1 cellular context compared by ENCODE assay signal in the genomic region with DNA sequence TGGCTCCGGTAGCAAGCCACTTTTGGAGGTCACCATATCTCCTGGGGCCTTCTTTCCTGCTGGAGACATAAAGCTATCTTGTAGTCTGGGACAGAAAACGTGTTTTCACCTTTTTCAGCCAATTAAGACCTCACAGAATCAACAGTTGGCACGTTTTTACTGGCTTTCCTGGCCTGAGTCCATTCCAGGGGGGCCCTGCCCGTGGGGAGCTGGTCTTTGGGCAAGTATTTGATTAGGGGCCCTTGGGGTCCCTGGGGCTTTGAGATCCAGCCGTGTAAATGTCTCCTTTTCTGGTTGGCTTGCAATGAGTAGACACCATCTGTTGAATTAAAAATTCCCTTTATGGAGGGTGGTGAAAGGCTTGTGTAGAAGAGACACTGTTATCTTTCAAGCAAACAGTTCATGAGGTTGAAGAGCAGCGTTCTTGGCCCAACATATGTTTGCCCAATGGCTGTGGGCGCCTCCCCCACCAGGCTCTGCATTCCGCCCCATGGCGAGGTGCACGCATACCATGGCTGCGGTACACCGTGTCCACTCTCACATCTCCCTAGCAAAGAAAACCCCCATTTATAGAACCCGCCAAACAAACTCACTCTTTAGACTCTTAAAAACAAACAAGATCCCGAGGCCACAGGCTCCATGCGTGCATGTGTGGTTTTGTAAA.
TF ChIP-seq lines count a peak whose summit lies in the region.

No MANE protein-coding gene starts in this region.

TF ChIP-seq in HepG2, 621 proteins besides CTCF, POLR2A, EP300 and RAD21 (continued from another document and continues in another):
- TF ChIP-seq ZNF24 (IDR thresholded peaks at IDR 0.05): no peak
- TF ChIP-seq ZSCAN20 (CRISPR knock-in tag; IDR thresholded peaks at IDR 0.05; ENCODE audit: borderline replicate concordance): no peak
- peak; percentile 70; the same call in 1 of the 2 replicates for TF ChIP-seq SMYD3 (CRISPR knock-in tag; IDR thresholded peaks at IDR 0.05)
- TF ChIP-seq ONECUT2 (CRISPR knock-in tag; IDR thresholded peaks at IDR 0.05): no peak
- TF ChIP-seq, protein P1, sequence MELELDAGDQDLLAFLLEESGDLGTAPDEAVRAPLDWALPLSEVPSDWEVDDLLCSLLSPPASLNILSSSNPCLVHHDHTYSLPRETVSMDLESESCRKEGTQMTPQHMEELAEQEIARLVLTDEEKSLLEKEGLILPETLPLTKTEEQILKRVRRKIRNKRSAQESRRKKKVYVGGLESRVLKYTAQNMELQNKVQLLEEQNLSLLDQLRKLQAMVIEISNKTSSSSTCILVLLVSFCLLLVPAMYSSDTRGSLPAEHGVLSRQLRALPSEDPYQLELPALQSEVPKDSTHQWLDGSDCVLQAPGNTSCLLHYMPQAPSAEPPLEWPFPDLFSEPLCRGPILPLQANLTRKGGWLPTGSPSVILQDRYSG (CRISPR knock-in tag; IDR thresholded peaks at IDR 0.05): no peak
- no peak for TF ChIP-seq PAF1 (CRISPR knock-in tag; IDR thresholded peaks at IDR 0.05)
- peak; percentile 87 for TF ChIP-seq ZNF503 (CRISPR knock-in tag; IDR thresholded peaks at IDR 0.05)
- TF ChIP-seq ZNF12 (CRISPR knock-in tag; IDR thresholded peaks at IDR 0.05): no peak
- TF ChIP-seq FOXA3 (CRISPR knock-in tag; IDR thresholded peaks at IDR 0.05): peak; percentile 89
- TF ChIP-seq REXO4 (CRISPR knock-in tag; IDR thresholded peaks at IDR 0.05; ENCODE audit: borderline replicate concordance): no peak
- TF ChIP-seq TERF1 (CRISPR knock-in tag; IDR thresholded peaks at IDR 0.05): 0 out of 2 replicates have a peak, but pooled peaks have one; percentile 50
- peak; percentile 91 for TF ChIP-seq MEF2D (CRISPR knock-in tag; IDR thresholded peaks at IDR 0.05)
- no peak for TF ChIP-seq ZNF432 (CRISPR knock-in tag; IDR thresholded peaks at IDR 0.05; ENCODE audit: borderline replicate concordance)
- peak; percentile 95 for TF ChIP-seq ARID5B (CRISPR knock-in tag; IDR thresholded peaks at IDR 0.05)
- TF ChIP-seq, protein P2, sequence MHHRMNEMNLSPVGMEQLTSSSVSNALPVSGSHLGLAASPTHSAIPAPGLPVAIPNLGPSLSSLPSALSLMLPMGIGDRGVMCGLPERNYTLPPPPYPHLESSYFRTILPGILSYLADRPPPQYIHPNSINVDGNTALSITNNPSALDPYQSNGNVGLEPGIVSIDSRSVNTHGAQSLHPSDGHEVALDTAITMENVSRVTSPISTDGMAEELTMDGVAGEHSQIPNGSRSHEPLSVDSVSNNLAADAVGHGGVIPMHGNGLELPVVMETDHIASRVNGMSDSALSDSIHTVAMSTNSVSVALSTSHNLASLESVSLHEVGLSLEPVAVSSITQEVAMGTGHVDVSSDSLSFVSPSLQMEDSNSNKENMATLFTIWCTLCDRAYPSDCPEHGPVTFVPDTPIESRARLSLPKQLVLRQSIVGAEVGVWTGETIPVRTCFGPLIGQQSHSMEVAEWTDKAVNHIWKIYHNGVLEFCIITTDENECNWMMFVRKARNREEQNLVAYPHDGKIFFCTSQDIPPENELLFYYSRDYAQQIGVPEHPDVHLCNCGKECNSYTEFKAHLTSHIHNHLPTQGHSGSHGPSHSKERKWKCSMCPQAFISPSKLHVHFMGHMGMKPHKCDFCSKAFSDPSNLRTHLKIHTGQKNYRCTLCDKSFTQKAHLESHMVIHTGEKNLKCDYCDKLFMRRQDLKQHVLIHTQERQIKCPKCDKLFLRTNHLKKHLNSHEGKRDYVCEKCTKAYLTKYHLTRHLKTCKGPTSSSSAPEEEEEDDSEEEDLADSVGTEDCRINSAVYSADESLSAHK (CRISPR knock-in tag; IDR thresholded peaks at IDR 0.05; ENCODE audit: borderline replicate concordance): no peak
- no peak for TF ChIP-seq ISX (CRISPR knock-in tag; conservative IDR thresholded peaks at IDR 0.05)
- TF ChIP-seq PTBP1 (IDR thresholded peaks at IDR 0.05; ENCODE audit: low read depth, low read length, poor library complexity, severe bottlenecking): no peak
- no peak for TF ChIP-seq ZNF329 (CRISPR knock-in tag; IDR thresholded peaks at IDR 0.05; ENCODE audit: low read depth)
- TF ChIP-seq ZNF138 (CRISPR knock-in tag; IDR thresholded peaks at IDR 0.05; ENCODE audit: low read depth): no peak
- TF ChIP-seq HCFC1 (IDR thresholded peaks at IDR 0.05; ENCODE audit: low read depth, low read length): no peak
- no peak for TF ChIP-seq NONO (IDR thresholded peaks at IDR 0.05)
- TF ChIP-seq NONO (CRISPR knock-in tag; conservative IDR thresholded peaks at IDR 0.05): peak; percentile 49; the same call in 1 of the 2 replicates
- TF ChIP-seq, protein P3, sequence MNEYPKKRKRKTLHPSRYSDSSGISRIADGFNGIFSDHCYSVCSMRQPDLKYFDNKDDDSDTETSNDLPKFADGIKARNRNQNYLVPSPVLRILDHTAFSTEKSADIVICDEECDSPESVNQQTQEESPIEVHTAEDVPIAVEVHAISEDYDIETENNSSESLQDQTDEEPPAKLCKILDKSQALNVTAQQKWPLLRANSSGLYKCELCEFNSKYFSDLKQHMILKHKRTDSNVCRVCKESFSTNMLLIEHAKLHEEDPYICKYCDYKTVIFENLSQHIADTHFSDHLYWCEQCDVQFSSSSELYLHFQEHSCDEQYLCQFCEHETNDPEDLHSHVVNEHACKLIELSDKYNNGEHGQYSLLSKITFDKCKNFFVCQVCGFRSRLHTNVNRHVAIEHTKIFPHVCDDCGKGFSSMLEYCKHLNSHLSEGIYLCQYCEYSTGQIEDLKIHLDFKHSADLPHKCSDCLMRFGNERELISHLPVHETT (CRISPR knock-in tag; conservative IDR thresholded peaks at IDR 0.05): 0 out of 2 replicates have a peak, but pooled peaks have one; percentile 43
- TF ChIP-seq MIER2 (CRISPR knock-in tag; IDR thresholded peaks at IDR 0.05): 0 out of 2 replicates have a peak, but pooled peaks have one; percentile 70
- TF ChIP-seq DNMT1 (CRISPR knock-in tag; IDR thresholded peaks at IDR 0.05): no peak
- TF ChIP-seq KDM1A (CRISPR knock-in tag; IDR thresholded peaks at IDR 0.05): peak; percentile 51; the same call in 1 of the 2 replicates
- TF ChIP-seq ZNF225 (CRISPR knock-in tag; IDR thresholded peaks at IDR 0.05): 0 out of 2 replicates have a peak, but pooled peaks have one; percentile 62
- no peak for TF ChIP-seq POLR2AphosphoS2 (IDR thresholded peaks at IDR 0.05; ENCODE audit: low read depth, low read length)
- peak; percentile 57; the same call in 1 of the 2 replicates for TF ChIP-seq KDM3A (CRISPR knock-in tag; IDR thresholded peaks at IDR 0.05; ENCODE audit: low read depth)
- no peak for TF ChIP-seq MLLT10 (CRISPR knock-in tag; IDR thresholded peaks at IDR 0.05)
- TF ChIP-seq SMARCC2 (IDR thresholded peaks at IDR 0.05): no peak
- TF ChIP-seq ESRRA (CRISPR knock-in tag; IDR thresholded peaks at IDR 0.05; ENCODE audit: low read depth): no peak
- TF ChIP-seq ZNF670 (CRISPR knock-in tag; IDR thresholded peaks at IDR 0.05; ENCODE audit: borderline replicate concordance): 0 out of 2 replicates have a peak, but pooled peaks have one; percentile 59
- TF ChIP-seq GPN1 (CRISPR knock-in tag; IDR thresholded peaks at IDR 0.05; ENCODE audit: borderline replicate concordance): no peak
- TF ChIP-seq ZNF605 (CRISPR knock-in tag; IDR thresholded peaks at IDR 0.05): peak; percentile 73; the same call in 1 of the 2 replicates
- no peak for TF ChIP-seq KMT2A (CRISPR knock-in tag; IDR thresholded peaks at IDR 0.05)
- no peak for TF ChIP-seq ZNF577 (CRISPR knock-in tag; IDR thresholded peaks at IDR 0.05; ENCODE audit: borderline replicate concordance, low read depth)
- no peak for TF ChIP-seq CHD4 (IDR thresholded peaks at IDR 0.05; ENCODE audit: borderline replicate concordance, low read length)
- TF ChIP-seq TAF1 (CRISPR knock-in tag; IDR thresholded peaks at IDR 0.05): no peak
- peak; percentile 54 for TF ChIP-seq HHEX (CRISPR knock-in tag; IDR thresholded peaks at IDR 0.05)
- TF ChIP-seq FOXC1 (CRISPR knock-in tag; IDR thresholded peaks at IDR 0.05; ENCODE audit: borderline replicate concordance): peak; percentile 53; the same call in 1 of the 2 replicates
- peak; percentile 86; the same call in 1 of the 2 replicates for TF ChIP-seq IRF2 (CRISPR knock-in tag; IDR thresholded peaks at IDR 0.05)
- TF ChIP-seq HES4 (CRISPR knock-in tag; IDR thresholded peaks at IDR 0.05; ENCODE audit: borderline replicate concordance): no peak
- peak; percentile 67; the same call in 1 of the 2 replicates for TF ChIP-seq THAP9 (CRISPR knock-in tag; IDR thresholded peaks at IDR 0.05; ENCODE audit: borderline replicate concordance)
- TF ChIP-seq HOXA5 (CRISPR knock-in tag; IDR thresholded peaks at IDR 0.05): peak; percentile 77; the same call in 1 of the 2 replicates
- TF ChIP-seq KLF6 (CRISPR knock-in tag; IDR thresholded peaks at IDR 0.05): no peak
- TF ChIP-seq MTA1 (CRISPR knock-in tag; IDR thresholded peaks at IDR 0.05; ENCODE audit: borderline replicate concordance): peak; percentile 73; the same call in 1 of the 2 replicates
- peak; percentile 91 for TF ChIP-seq POGZ (CRISPR knock-in tag; IDR thresholded peaks at IDR 0.05)
- TF ChIP-seq ZNF772 (CRISPR knock-in tag; IDR thresholded peaks at IDR 0.05): peak; percentile 72; the same call in 1 of the 2 replicates
- TF ChIP-seq ZNF558 (CRISPR knock-in tag; IDR thresholded peaks at IDR 0.05; ENCODE audit: borderline replicate concordance): peak; percentile 79; the same call in 1 of the 2 replicates
- peak; percentile 63 for TF ChIP-seq ZFX (CRISPR knock-in tag; IDR thresholded peaks at IDR 0.05; ENCODE audit: low read depth)
- TF ChIP-seq SOX6 (IDR thresholded peaks at IDR 0.05): no peak
- peak; percentile 90 for TF ChIP-seq SOX6 (CRISPR knock-in tag; IDR thresholded peaks at IDR 0.05)
- peak; percentile 72; the same call in 1 of the 2 replicates for TF ChIP-seq SPEN (CRISPR knock-in tag; IDR thresholded peaks at IDR 0.05; ENCODE audit: low read depth)
- TF ChIP-seq HNRNPK (IDR thresholded peaks at IDR 0.05; ENCODE audit: low read depth, low read length, poor library complexity, severe bottlenecking): no peak
- TF ChIP-seq TRIM24 (CRISPR knock-in tag; IDR thresholded peaks at IDR 0.05): peak; percentile 83; the same call in 1 of the 2 replicates
- no peak for TF ChIP-seq ZFAT (CRISPR knock-in tag; conservative IDR thresholded peaks at IDR 0.05)
